In the genomic region with DNA sequence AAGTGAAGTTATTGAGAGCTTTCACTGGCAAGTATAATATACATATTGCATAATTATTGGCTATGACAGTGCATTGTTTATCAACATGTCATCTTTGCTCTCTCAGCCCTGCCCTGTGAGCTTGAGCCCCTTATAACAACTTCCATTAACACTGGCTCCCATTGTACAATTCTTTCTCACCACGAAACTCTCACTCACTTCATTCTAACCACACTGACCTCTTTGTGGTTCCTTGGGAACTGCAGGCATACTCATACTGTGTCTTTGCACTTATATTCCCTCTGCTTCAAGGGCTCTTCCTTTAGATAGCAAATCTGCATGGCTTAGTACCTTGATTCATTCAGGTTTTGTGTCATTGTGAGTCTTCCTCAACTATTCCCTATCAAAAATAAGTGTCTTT, we compare ENCODE assay signal across 9 cellular contexts.
DNase-seq lines count a peak whose midpoint lies in the region; ATAC-seq, FAIRE-seq and TF ChIP-seq lines count a peak whose summit lies in the region.
"Had no signal": no experiment of that assay in that cellular context is flagged by ENCODE, and none has a peak within 500 bp of the region (broad histone marks: within the 10 kb centered on the region; RNA-seq: fewer than 3 reads in every experiment).

No MANE protein-coding gene starts in this region.

- peak; percentile 23 for FAIRE-seq in GM12891 (lab: Jason Lieb, UNC)
- FAIRE-seq: bronchial epithelial cell had no signal

- DNase-seq in GM12891 (ENCODE audit: insufficient read length, low spot score) (peak; percentile 15), KG1 (lab: John Stamatoyannopoulos, UW) (peak; percentile 3), foreskin fibroblast (peak; percentile 28 to 48), globus pallidus (ENCODE audit: low spot score) (no peak), NCI-H146 (lab: John Stamatoyannopoulos, UW) (no peak)
- no peak for DNase-seq in activated effector memory CD4-positive, alpha-beta T cell treated with Interleukin-2 at 50 U/mL for 16 hours

- TF ChIP-seq POLR2A in GM12891 (IDR thresholded peaks at IDR 0.05; ENCODE audit: low read depth, low read length) = no peak

- peak; percentile 13 for TF ChIP-seq CTCF in foreskin fibroblast (IDR thresholded peaks at IDR 0.05; ENCODE audit: low read depth, low read length)

- H3K4me3 ChIP-seq in foreskin fibroblast (ENCODE audit: low read depth in 1 of 2, low read length in 2 of 2) = no peak overlapping the region

- peak; percentile 79 for ATAC-seq in GM21723 (IDR thresholded peaks at IDR 0.05; ENCODE audit: unreplicated experiment)
- no peak for ATAC-seq in GM19324 (IDR thresholded peaks at IDR 0.05; ENCODE audit: low FRiP score, unreplicated experiment)

TF ChIP-seq in GM12891, 5 proteins besides CTCF, POLR2A, EP300 and RAD21:
- TF ChIP-seq POU2F2 (IDR thresholded peaks at IDR 0.05; ENCODE audit: low read depth, low read length) = no peak
- TF ChIP-seq POLR2AphosphoS5 (IDR thresholded peaks at IDR 0.05; ENCODE audit: low read depth, low read length) = no peak
- TF ChIP-seq TAF1 (IDR thresholded peaks at IDR 0.05; ENCODE audit: low read depth, low read length) = no peak
- TF ChIP-seq PAX5 (IDR thresholded peaks at IDR 0.05; ENCODE audit: insufficient read depth, low read length, severe bottlenecking) = no peak
- no peak for TF ChIP-seq SPI1 (IDR thresholded peaks at IDR 0.05; ENCODE audit: low read depth, low read length)

Comparison
In these comparisons a context has a peak if more than half of its experiments do, and no peak if none do; other contexts are left out.
1. DNase-seq: peak in GM12891 (single experiment), KG1 (single experiment) and foreskin fibroblast (2 of 2); none in globus pallidus (single experiment), NCI-H146 (single experiment) and activated effector memory CD4-positive, alpha-beta T cell treated with Interleukin-2 at 50 U/mL for 16 hours (single experiment).